13 cellular contexts compared by ENCODE assay signal in the genomic region with DNA sequence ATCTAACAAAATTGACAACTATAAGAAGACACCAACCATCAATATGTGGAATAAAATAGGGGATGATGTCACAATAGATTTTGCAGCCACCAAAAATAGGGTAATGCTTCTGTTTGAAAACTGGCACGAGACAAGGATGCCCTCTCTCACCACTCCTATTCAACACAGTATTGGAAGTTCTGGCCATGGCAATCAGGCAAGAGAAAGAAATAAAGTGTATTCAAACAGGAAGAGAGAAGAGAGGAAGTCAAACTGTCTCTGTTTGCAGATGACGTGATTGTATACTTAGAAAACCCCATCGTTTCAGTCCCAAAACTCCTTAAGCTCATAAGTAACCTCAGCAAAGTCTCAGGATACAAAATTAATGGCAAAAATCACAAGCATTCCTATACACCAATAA. TPM values are rescaled to one million over a fixed set of nuclear protein-coding genes. Genes with fewer than 3 reads are reported as not detected.
DNase-seq lines count a peak whose midpoint lies in the region; ATAC-seq and TF ChIP-seq lines count a peak whose summit lies in the region.
"Not testable (repeated sequence)": the region's sequence is repeated elsewhere in the genome, so short reads cannot be mapped to it uniquely, and the experiment has no call there.
"Had no signal": no experiment of that assay in that cellular context is flagged by ENCODE, and none has a peak within 500 bp of the region (broad histone marks: within the 10 kb centered on the region; RNA-seq: fewer than 3 reads in every experiment).

No MANE protein-coding gene starts in this region.

- H3K27ac ChIP-seq in CD4-positive, alpha-beta T cell (ENCODE audit: low read depth, low read length): not testable (repeated sequence)

- CTCF ChIA-PET in CD4-positive, alpha-beta T cell (lab: Charles Lee); activated CD8-positive, alpha-beta T cell treated with anti-CD3 and anti-CD28 coated beads for 36 hours (lab: Charles Lee): not testable (repeated sequence)

- ATAC-seq in CD4-positive, alpha-beta T cell (ENCODE audit: poor library complexity); T-helper 17 cell; activated CD8-positive, alpha-beta T cell treated with anti-CD3 and anti-CD28 coated beads for 36 hours; activated naive CD8-positive, alpha-beta T cell treated with anti-CD3 and anti-CD28 coated beads, Interleukin-2, amount 10 ng/mL, durations not matched to agents 7 days and 5 days (ENCODE audit: low read depth); natural killer cell treated with Interleukin-12 subunit alpha and Interleukin-12 subunit beta and Interleukin-15 and Interleukin-18, amount 100 ng/mL, for 72 hours: not testable (repeated sequence)

- not testable (repeated sequence) for H3K9me3 Mint-ChIP-seq in CD4-positive, alpha-beta T cell; activated CD8-positive, alpha-beta T cell treated with anti-CD3 and anti-CD28 coated beads for 36 hours; activated naive CD8-positive, alpha-beta T cell treated with anti-CD3 and anti-CD28 coated beads, Interleukin-2, amount 10 ng/mL, durations not matched to agents 7 days and 5 days; immature natural killer cell; natural killer cell treated with Interleukin-12 subunit alpha and Interleukin-12 subunit beta and Interleukin-15 and Interleukin-18, amount 100 ng/mL, for 72 hours
- H3K9me3 Mint-ChIP-seq in activated T-helper 2 cell treated with anti-CD3 and anti-CD28 coated beads, Interferon-gamma antibody, Interleukin-2, Interleukin-4, amounts not matched to agents 10 μg/mL and 5 μg/mL and 100 μg/mL, durations not matched to agents 14 hours and 24 hours and 36 hours: peaks cover 36% of the 10 kb centered on the region

- H3K9me3 ChIP-seq in CD4-positive, alpha-beta T cell (ENCODE audit: control insufficient read depth, low read length); T-helper 17 cell (ENCODE audit: control insufficient read depth, low read length, poor library complexity, severe bottlenecking): not testable (repeated sequence)

- H3K27me3 ChIP-seq in CD4-positive, alpha-beta T cell (ENCODE audit: control insufficient read depth, insufficient read depth, low read length): not testable (repeated sequence)

- TF ChIP-seq CTCF in CD4-positive, alpha-beta T cell (IDR thresholded peaks at IDR 0.05); activated CD8-positive, alpha-beta T cell treated with anti-CD3 and anti-CD28 coated beads for 36 hours (IDR thresholded peaks at IDR 0.05): not testable (repeated sequence)

- intact Hi-C loops in CD4-positive, alpha-beta T cell (cut with DNase I, micrococcal nuclease); activated CD8-positive, alpha-beta T cell treated with anti-CD3 and anti-CD28 coated beads for 36 hours (cut with micrococcal nuclease); activated T-helper 2 cell treated with anti-CD3 and anti-CD28 coated beads, Interferon-gamma antibody, Interleukin-2, Interleukin-4, amounts not matched to agents 10 μg/mL and 5 μg/mL and 100 μg/mL, durations not matched to agents 14 hours and 24 hours and 36 hours (cut with micrococcal nuclease): not testable (repeated sequence)

- H3K36me3 Mint-ChIP-seq in CD4-positive, alpha-beta T cell (ENCODE audit: low read depth): peaks cover 91% of the 10 kb centered on the region
- not testable (repeated sequence) for H3K36me3 Mint-ChIP-seq in T-helper 17 cell (ENCODE audit: low read depth)
- peaks cover 65% of the 10 kb centered on the region for H3K36me3 Mint-ChIP-seq in activated CD8-positive, alpha-beta T cell treated with anti-CD3 and anti-CD28 coated beads for 36 hours (ENCODE audit: low read depth)
- peaks cover 84% of the 10 kb centered on the region for H3K36me3 Mint-ChIP-seq in activated T-helper 2 cell treated with anti-CD3 and anti-CD28 coated beads, Interferon-gamma antibody, Interleukin-2, Interleukin-4, amounts not matched to agents 10 μg/mL and 5 μg/mL and 100 μg/mL, durations not matched to agents 14 hours and 24 hours and 36 hours (ENCODE audit: low read depth)
- peaks cover 66% of the 10 kb centered on the region for H3K36me3 Mint-ChIP-seq in activated naive CD8-positive, alpha-beta T cell treated with anti-CD3 and anti-CD28 coated beads, Interleukin-2, amount 10 ng/mL, durations not matched to agents 7 days and 5 days
- peaks cover 12 to 44% (median 19%) of the 10 kb centered on the region in 3 donors for H3K36me3 Mint-ChIP-seq in immature natural killer cell
- peaks cover 29% of the 10 kb centered on the region for H3K36me3 Mint-ChIP-seq in natural killer cell treated with Interleukin-12 subunit alpha and Interleukin-12 subunit beta and Interleukin-15 and Interleukin-18, amount 100 ng/mL, for 72 hours

- H3K27me3 Mint-ChIP-seq in CD4-positive, alpha-beta T cell; T-helper 17 cell; activated CD8-positive, alpha-beta T cell treated with anti-CD3 and anti-CD28 coated beads for 36 hours; activated T-helper 2 cell treated with anti-CD3 and anti-CD28 coated beads, Interferon-gamma antibody, Interleukin-2, Interleukin-4, amounts not matched to agents 10 μg/mL and 5 μg/mL and 100 μg/mL, durations not matched to agents 14 hours and 24 hours and 36 hours (ENCODE audit: low read depth); activated naive CD8-positive, alpha-beta T cell treated with anti-CD3 and anti-CD28 coated beads, Interleukin-2, amount 10 ng/mL, durations not matched to agents 7 days and 5 days; immature natural killer cell (ENCODE audit: low read depth in 3 of 3); natural killer cell treated with Interleukin-12 subunit alpha and Interleukin-12 subunit beta and Interleukin-15 and Interleukin-18, amount 100 ng/mL, for 72 hours: not testable (repeated sequence)

- H3K27ac Mint-ChIP-seq in CD4-positive, alpha-beta T cell: peak overlapping the region; percentile 75
- peak overlapping the region; percentile 83 for H3K27ac Mint-ChIP-seq in T-helper 17 cell
- peak overlapping the region; percentile 90 for H3K27ac Mint-ChIP-seq in activated CD8-positive, alpha-beta T cell treated with anti-CD3 and anti-CD28 coated beads for 36 hours
- H3K27ac Mint-ChIP-seq in activated T-helper 2 cell treated with anti-CD3 and anti-CD28 coated beads, Interferon-gamma antibody, Interleukin-2, Interleukin-4, amounts not matched to agents 10 μg/mL and 5 μg/mL and 100 μg/mL, durations not matched to agents 14 hours and 24 hours and 36 hours: peak overlapping the region; percentile 96
- H3K27ac Mint-ChIP-seq in activated naive CD8-positive, alpha-beta T cell treated with anti-CD3 and anti-CD28 coated beads, Interleukin-2, amount 10 ng/mL, durations not matched to agents 7 days and 5 days: peak overlapping the region; percentile 74
- H3K27ac Mint-ChIP-seq in immature natural killer cell: peak overlapping the region in 3 of 6 donors; percentile 24 to 77 (median 33)
- H3K27ac Mint-ChIP-seq in natural killer cell treated with Interleukin-12 subunit alpha and Interleukin-12 subunit beta and Interleukin-15 and Interleukin-18, amount 100 ng/mL, for 72 hours: peak overlapping the region; percentile 77 to 86

- H3K4me1 Mint-ChIP-seq in CD4-positive, alpha-beta T cell (ENCODE audit: low read depth): peaks cover 85% of the 10 kb centered on the region
- H3K4me1 Mint-ChIP-seq in T-helper 17 cell (peaks cover 60% of the 10 kb centered on the region), immature natural killer cell (peaks cover 61 to 94% of the 10 kb centered on the region in 2 donors)
- peaks cover 66% of the 10 kb centered on the region for H3K4me1 Mint-ChIP-seq in activated CD8-positive, alpha-beta T cell treated with anti-CD3 and anti-CD28 coated beads for 36 hours (ENCODE audit: low read depth)
- peaks cover 63% of the 10 kb centered on the region for H3K4me1 Mint-ChIP-seq in activated T-helper 2 cell treated with anti-CD3 and anti-CD28 coated beads, Interferon-gamma antibody, Interleukin-2, Interleukin-4, amounts not matched to agents 10 μg/mL and 5 μg/mL and 100 μg/mL, durations not matched to agents 14 hours and 24 hours and 36 hours (ENCODE audit: low read depth)
- H3K4me1 Mint-ChIP-seq in activated naive CD8-positive, alpha-beta T cell treated with anti-CD3 and anti-CD28 coated beads, Interleukin-2, amount 10 ng/mL, durations not matched to agents 7 days and 5 days: peaks cover 38% of the 10 kb centered on the region
- peaks cover 60 to 64% of the 10 kb centered on the region in 2 donors for H3K4me1 Mint-ChIP-seq in natural killer cell treated with Interleukin-12 subunit alpha and Interleukin-12 subunit beta and Interleukin-15 and Interleukin-18, amount 100 ng/mL, for 72 hours (ENCODE audit: low read depth in 2 of 2)

- not testable (repeated sequence) for DNase-seq in CD4-positive, alpha-beta T cell; T-helper 17 cell; activated CD8-positive, alpha-beta T cell treated with anti-CD3 and anti-CD28 coated beads for 36 hours; activated T-helper 2 cell treated with anti-CD3 and anti-CD28 coated beads, Interferon-gamma antibody, Interleukin-2, Interleukin-4, amounts not matched to agents 10 μg/mL and 5 μg/mL and 100 μg/mL, durations not matched to agents 14 hours and 24 hours and 36 hours (ENCODE audit: low spot score); activated naive CD8-positive, alpha-beta T cell treated with anti-CD3 and anti-CD28 coated beads, Interleukin-2, amount 10 ng/mL, durations not matched to agents 7 days and 5 days; immature natural killer cell; natural killer cell treated with Interleukin-12 subunit alpha and Interleukin-12 subunit beta and Interleukin-15 and Interleukin-18, amount 100 ng/mL, for 72 hours (ENCODE audit: low spot score)

- POLR2A ChIA-PET in CD4-positive, alpha-beta T cell (lab: Charles Lee); activated naive CD8-positive, alpha-beta T cell treated with anti-CD3 and anti-CD28 coated beads, Interleukin-2, amount 10 ng/mL, durations not matched to agents 7 days and 5 days (lab: Charles Lee): not testable (repeated sequence)
- POLR2A ChIA-PET in activated CD8-positive, alpha-beta T cell treated with anti-CD3 and anti-CD28 coated beads for 36 hours (lab: Charles Lee): interaction anchor here (1.5 kb wide), 1 partner anchor 11 kb away, joined by 5 read pairs; no protein-coding TSS in a partner anchor

- H3K4me3 Mint-ChIP-seq in CD4-positive, alpha-beta T cell: peak overlapping the region; percentile 35
- H3K4me3 Mint-ChIP-seq in T-helper 17 cell; activated CD8-positive, alpha-beta T cell treated with anti-CD3 and anti-CD28 coated beads for 36 hours; activated T-helper 2 cell treated with anti-CD3 and anti-CD28 coated beads, Interferon-gamma antibody, Interleukin-2, Interleukin-4, amounts not matched to agents 10 μg/mL and 5 μg/mL and 100 μg/mL, durations not matched to agents 14 hours and 24 hours and 36 hours (ENCODE audit: low read depth): not testable (repeated sequence)
- H3K4me3 Mint-ChIP-seq in activated naive CD8-positive, alpha-beta T cell treated with anti-CD3 and anti-CD28 coated beads, Interleukin-2, amount 10 ng/mL, durations not matched to agents 7 days and 5 days: peak overlapping the region; percentile 51
- peak overlapping the region in 3 of 5 donors; percentile 4 to 53 (median 20) for H3K4me3 Mint-ChIP-seq in immature natural killer cell
- H3K4me3 Mint-ChIP-seq in natural killer cell treated with Interleukin-12 subunit alpha and Interleukin-12 subunit beta and Interleukin-15 and Interleukin-18, amount 100 ng/mL, for 72 hours: peak overlapping the region; percentile 50

RNA-seq across cellular contexts. Expression of a gene that starts 21.2 kb away (rescaled TPM):
- total RNA-seq in CD4-positive, alpha-beta T cell: 100 to 1,000 TPM; 115 to 116 TPM
- total RNA-seq in T-helper 17 cell: 100 to 1,000 TPM in 1 of 2 donors, 10 to 100 TPM in 1; 90.0 to 105 TPM
- 10 to 100 TPM; 29.1 to 32.0 TPM for total RNA-seq in activated CD8-positive, alpha-beta T cell treated with anti-CD3 and anti-CD28 coated beads for 36 hours
- 31.6 and 32.0 TPM in 2 replicates for total RNA-seq in activated T-helper 2 cell treated with anti-CD3 and anti-CD28 coated beads, Interferon-gamma antibody, Interleukin-2, Interleukin-4, amounts not matched to agents 10 μg/mL and 5 μg/mL and 100 μg/mL, durations not matched to agents 14 hours and 24 hours and 36 hours
- 10 to 100 TPM; 50.0 to 50.6 TPM for total RNA-seq in activated naive CD8-positive, alpha-beta T cell treated with anti-CD3 and anti-CD28 coated beads, Interleukin-2, amount 10 ng/mL, durations not matched to agents 7 days and 5 days
- 10 to 100 TPM in 2 of 3 donors, 1 to 10 TPM in 1; 6.6 to 21.9 (median 14.2) TPM for polyA plus RNA-seq in immature natural killer cell
- 10 to 100 TPM; 31.5 to 43.5 TPM for total RNA-seq in natural killer cell treated with Interleukin-12 subunit alpha and Interleukin-12 subunit beta and Interleukin-15 and Interleukin-18, amount 100 ng/mL, for 72 hours

RNA-seq across cellular contexts. Expression of a gene that starts 34.4 kb away (rescaled TPM):
- total RNA-seq in CD4-positive, alpha-beta T cell: 1 to 10 TPM; 2.7 to 3.6 TPM
- 1 to 10 TPM in 1 of 2 donors, under 1 TPM in 1; 0.50 to 4.1 TPM for total RNA-seq in T-helper 17 cell
- total RNA-seq in activated CD8-positive, alpha-beta T cell treated with anti-CD3 and anti-CD28 coated beads for 36 hours: 1 to 10 TPM; 3.0 TPM
- 18.8 and 18.9 TPM in 2 replicates for total RNA-seq in activated T-helper 2 cell treated with anti-CD3 and anti-CD28 coated beads, Interferon-gamma antibody, Interleukin-2, Interleukin-4, amounts not matched to agents 10 μg/mL and 5 μg/mL and 100 μg/mL, durations not matched to agents 14 hours and 24 hours and 36 hours
- 10 to 100 TPM; 27.8 to 28.4 TPM for total RNA-seq in activated naive CD8-positive, alpha-beta T cell treated with anti-CD3 and anti-CD28 coated beads, Interleukin-2, amount 10 ng/mL, durations not matched to agents 7 days and 5 days
- polyA plus RNA-seq in immature natural killer cell: 10 to 100 TPM; 11.4 to 20.8 (median 19.1) TPM
- total RNA-seq in natural killer cell treated with Interleukin-12 subunit alpha and Interleukin-12 subunit beta and Interleukin-15 and Interleukin-18, amount 100 ng/mL, for 72 hours: 1 to 10 TPM; 7.5 to 9.6 TPM
- total RNA-seq: A172, H1, HT-29, NCI-H460, Right ventricle myocardium inferior had no signal
- polyA plus RNA-seq: AG04450, H1 had no signal
